ENCODE assay signal across 1 cellular context in genomic region chr19:46697142-46697960, GRCh38.
TF ChIP-seq lines count a peak whose summit lies in the region.

No MANE protein-coding gene starts in this region.

TF ChIP-seq in K562, 482 proteins besides CTCF, POLR2A, EP300 and RAD21 (continued from another document and continues in another):
- TF ChIP-seq PHTF2 (CRISPR knock-in tag; IDR thresholded peaks at IDR 0.05) (no peak), SMAD3 (CRISPR knock-in tag; conservative IDR thresholded peaks at IDR 0.05) (0 out of 2 replicates have a peak, but pooled peaks have one; percentile 23), CEBPB (tag; IDR thresholded peaks at IDR 0.05) (peak; percentile 81), CREM (IDR thresholded peaks at IDR 0.05; ENCODE audit: low read depth) (peak; percentile 67; the same call in 1 of the 2 replicates), ZBTB43 (CRISPR knock-in tag; IDR thresholded peaks at IDR 0.05) (no peak), ZNF445 (CRISPR knock-in tag; IDR thresholded peaks at IDR 0.05; ENCODE audit: low read depth) (no peak), HSF4 (CRISPR knock-in tag; IDR thresholded peaks at IDR 0.05; ENCODE audit: borderline replicate concordance) (no peak), GTF2A2 (tag; IDR thresholded peaks at IDR 0.05) (no peak), GTF3C2 (IDR thresholded peaks at IDR 0.05; ENCODE audit: borderline replicate concordance, extremely low read depth, insufficient read length) (no peak), ZNF766 (CRISPR knock-in tag; conservative IDR thresholded peaks at IDR 0.05) (no peak), ZNF232 (CRISPR knock-in tag; IDR thresholded peaks at IDR 0.05) (no peak), SOX6 (IDR thresholded peaks at IDR 0.05) (no peak), EZH2 (IDR thresholded peaks at IDR 0.05; ENCODE audit: borderline replicate concordance, low read depth, low read length) (no peak), E2F1 (CRISPR knock-in tag; IDR thresholded peaks at IDR 0.05) (no peak), ILK (tag; IDR thresholded peaks at IDR 0.05; ENCODE audit: borderline replicate concordance, low read depth) (no peak), MEF2A (IDR thresholded peaks at IDR 0.05; ENCODE audit: control insufficient read depth, low read depth, low read length) (no peak), IRF1 (CRISPR knock-in tag; IDR thresholded peaks at IDR 0.05; ENCODE audit: borderline replicate concordance) (no peak), ZNF324 (CRISPR knock-in tag; IDR thresholded peaks at IDR 0.05) (no peak), DACH1 (IDR thresholded peaks at IDR 0.05; ENCODE audit: partially characterized antibody) (no peak), NFATC3 (IDR thresholded peaks at IDR 0.05) (no peak), ZFX (CRISPR knock-in tag; IDR thresholded peaks at IDR 0.05) (no peak), TSHZ1 (CRISPR knock-in tag; IDR thresholded peaks at IDR 0.05) (no peak), NCOA4 (IDR thresholded peaks at IDR 0.05; ENCODE audit: partially characterized antibody) (no peak), EHMT2 (IDR thresholded peaks at IDR 0.05) (no peak), KAT7 (CRISPR knock-in tag; IDR thresholded peaks at IDR 0.05; ENCODE audit: borderline replicate concordance) (no peak), SRF (CRISPR knock-in tag; IDR thresholded peaks at IDR 0.05) (no peak), SRSF1 (IDR thresholded peaks at IDR 0.05; ENCODE audit: low read depth, low read length) (no peak), ZNF57 (CRISPR knock-in tag; IDR thresholded peaks at IDR 0.05) (no peak), EGR1 (conservative IDR thresholded peaks at IDR 0.05) (peak; percentile 81)
- TF ChIP-seq, protein P1, sequence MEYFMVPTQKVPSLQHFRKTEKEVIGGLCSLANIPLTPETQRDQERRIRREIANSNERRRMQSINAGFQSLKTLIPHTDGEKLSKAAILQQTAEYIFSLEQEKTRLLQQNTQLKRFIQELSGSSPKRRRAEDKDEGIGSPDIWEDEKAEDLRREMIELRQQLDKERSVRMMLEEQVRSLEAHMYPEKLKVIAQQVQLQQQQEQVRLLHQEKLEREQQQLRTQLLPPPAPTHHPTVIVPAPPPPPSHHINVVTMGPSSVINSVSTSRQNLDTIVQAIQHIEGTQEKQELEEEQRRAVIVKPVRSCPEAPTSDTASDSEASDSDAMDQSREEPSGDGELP (CRISPR knock-in tag; IDR thresholded peaks at IDR 0.05; ENCODE audit: borderline replicate concordance): peak; percentile 70; the same call in 1 of the 2 replicates
- TF ChIP-seq, protein P2, sequence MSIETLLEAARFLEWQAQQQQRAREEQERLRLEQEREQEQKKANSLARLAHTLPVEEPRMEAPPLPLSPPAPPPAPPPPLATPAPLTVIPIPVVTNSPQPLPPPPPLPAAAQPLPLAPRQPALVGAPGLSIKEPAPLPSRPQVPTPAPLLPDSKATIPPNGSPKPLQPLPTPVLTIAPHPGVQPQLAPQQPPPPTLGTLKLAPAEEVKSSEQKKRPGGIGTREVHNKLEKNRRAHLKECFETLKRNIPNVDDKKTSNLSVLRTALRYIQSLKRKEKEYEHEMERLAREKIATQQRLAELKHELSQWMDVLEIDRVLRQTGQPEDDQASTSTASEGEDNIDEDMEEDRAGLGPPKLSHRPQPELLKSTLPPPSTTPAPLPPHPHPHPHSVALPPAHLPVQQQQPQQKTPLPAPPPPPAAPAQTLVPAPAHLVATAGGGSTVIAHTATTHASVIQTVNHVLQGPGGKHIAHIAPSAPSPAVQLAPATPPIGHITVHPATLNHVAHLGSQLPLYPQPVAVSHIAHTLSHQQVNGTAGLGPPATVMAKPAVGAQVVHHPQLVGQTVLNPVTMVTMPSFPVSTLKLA (conservative IDR thresholded peaks at IDR 0.05): peak; percentile 96 to 97
- TF ChIP-seq, protein P3, sequence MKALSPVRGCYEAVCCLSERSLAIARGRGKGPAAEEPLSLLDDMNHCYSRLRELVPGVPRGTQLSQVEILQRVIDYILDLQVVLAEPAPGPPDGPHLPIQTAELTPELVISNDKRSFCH (CRISPR knock-in tag; IDR thresholded peaks at IDR 0.05): no peak
- TF ChIP-seq, protein P3 (tag; IDR thresholded peaks at IDR 0.05): no peak
- TF ChIP-seq, protein P4, sequence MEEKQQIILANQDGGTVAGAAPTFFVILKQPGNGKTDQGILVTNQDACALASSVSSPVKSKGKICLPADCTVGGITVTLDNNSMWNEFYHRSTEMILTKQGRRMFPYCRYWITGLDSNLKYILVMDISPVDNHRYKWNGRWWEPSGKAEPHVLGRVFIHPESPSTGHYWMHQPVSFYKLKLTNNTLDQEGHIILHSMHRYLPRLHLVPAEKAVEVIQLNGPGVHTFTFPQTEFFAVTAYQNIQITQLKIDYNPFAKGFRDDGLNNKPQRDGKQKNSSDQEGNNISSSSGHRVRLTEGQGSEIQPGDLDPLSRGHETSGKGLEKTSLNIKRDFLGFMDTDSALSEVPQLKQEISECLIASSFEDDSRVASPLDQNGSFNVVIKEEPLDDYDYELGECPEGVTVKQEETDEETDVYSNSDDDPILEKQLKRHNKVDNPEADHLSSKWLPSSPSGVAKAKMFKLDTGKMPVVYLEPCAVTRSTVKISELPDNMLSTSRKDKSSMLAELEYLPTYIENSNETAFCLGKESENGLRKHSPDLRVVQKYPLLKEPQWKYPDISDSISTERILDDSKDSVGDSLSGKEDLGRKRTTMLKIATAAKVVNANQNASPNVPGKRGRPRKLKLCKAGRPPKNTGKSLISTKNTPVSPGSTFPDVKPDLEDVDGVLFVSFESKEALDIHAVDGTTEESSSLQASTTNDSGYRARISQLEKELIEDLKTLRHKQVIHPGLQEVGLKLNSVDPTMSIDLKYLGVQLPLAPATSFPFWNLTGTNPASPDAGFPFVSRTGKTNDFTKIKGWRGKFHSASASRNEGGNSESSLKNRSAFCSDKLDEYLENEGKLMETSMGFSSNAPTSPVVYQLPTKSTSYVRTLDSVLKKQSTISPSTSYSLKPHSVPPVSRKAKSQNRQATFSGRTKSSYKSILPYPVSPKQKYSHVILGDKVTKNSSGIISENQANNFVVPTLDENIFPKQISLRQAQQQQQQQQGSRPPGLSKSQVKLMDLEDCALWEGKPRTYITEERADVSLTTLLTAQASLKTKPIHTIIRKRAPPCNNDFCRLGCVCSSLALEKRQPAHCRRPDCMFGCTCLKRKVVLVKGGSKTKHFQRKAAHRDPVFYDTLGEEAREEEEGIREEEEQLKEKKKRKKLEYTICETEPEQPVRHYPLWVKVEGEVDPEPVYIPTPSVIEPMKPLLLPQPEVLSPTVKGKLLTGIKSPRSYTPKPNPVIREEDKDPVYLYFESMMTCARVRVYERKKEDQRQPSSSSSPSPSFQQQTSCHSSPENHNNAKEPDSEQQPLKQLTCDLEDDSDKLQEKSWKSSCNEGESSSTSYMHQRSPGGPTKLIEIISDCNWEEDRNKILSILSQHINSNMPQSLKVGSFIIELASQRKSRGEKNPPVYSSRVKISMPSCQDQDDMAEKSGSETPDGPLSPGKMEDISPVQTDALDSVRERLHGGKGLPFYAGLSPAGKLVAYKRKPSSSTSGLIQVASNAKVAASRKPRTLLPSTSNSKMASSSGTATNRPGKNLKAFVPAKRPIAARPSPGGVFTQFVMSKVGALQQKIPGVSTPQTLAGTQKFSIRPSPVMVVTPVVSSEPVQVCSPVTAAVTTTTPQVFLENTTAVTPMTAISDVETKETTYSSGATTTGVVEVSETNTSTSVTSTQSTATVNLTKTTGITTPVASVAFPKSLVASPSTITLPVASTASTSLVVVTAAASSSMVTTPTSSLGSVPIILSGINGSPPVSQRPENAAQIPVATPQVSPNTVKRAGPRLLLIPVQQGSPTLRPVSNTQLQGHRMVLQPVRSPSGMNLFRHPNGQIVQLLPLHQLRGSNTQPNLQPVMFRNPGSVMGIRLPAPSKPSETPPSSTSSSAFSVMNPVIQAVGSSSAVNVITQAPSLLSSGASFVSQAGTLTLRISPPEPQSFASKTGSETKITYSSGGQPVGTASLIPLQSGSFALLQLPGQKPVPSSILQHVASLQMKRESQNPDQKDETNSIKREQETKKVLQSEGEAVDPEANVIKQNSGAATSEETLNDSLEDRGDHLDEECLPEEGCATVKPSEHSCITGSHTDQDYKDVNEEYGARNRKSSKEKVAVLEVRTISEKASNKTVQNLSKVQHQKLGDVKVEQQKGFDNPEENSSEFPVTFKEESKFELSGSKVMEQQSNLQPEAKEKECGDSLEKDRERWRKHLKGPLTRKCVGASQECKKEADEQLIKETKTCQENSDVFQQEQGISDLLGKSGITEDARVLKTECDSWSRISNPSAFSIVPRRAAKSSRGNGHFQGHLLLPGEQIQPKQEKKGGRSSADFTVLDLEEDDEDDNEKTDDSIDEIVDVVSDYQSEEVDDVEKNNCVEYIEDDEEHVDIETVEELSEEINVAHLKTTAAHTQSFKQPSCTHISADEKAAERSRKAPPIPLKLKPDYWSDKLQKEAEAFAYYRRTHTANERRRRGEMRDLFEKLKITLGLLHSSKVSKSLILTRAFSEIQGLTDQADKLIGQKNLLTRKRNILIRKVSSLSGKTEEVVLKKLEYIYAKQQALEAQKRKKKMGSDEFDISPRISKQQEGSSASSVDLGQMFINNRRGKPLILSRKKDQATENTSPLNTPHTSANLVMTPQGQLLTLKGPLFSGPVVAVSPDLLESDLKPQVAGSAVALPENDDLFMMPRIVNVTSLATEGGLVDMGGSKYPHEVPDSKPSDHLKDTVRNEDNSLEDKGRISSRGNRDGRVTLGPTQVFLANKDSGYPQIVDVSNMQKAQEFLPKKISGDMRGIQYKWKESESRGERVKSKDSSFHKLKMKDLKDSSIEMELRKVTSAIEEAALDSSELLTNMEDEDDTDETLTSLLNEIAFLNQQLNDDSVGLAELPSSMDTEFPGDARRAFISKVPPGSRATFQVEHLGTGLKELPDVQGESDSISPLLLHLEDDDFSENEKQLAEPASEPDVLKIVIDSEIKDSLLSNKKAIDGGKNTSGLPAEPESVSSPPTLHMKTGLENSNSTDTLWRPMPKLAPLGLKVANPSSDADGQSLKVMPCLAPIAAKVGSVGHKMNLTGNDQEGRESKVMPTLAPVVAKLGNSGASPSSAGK (IDR thresholded peaks at IDR 0.05): peak; percentile 33
